ENCODE assay signal across 8 cellular contexts in the genomic region with DNA sequence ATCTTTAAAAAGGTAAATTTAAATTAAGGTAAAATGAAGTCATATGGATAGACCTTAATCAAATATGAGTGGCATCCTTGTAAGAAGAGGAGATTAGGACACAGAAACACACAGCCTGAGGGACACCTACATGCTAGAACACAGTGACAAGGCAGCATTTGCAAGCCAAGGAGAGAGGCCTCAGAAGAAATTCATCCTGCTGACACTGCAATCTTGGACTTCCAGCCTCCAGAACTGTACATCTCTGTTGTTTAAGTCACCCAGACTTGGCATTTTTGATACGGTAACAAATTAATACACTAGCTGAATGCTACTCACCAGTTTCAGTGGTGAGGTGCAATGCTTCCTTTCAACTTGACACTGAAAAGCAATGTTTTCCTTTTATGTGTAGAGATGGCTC.
"Had no signal": no experiment of that assay in that cellular context is flagged by ENCODE, and none has a peak within 500 bp of the region (broad histone marks: within the 10 kb centered on the region; RNA-seq: fewer than 3 reads in every experiment).

No MANE protein-coding gene starts in this region.

- DNase-seq: H9, HCEC 1CT, KG1 had no signal

- FAIRE-seq: H1, H54, HTR-8/SVneo, K562 had no signal

- H2AFZ ChIP-seq: GM23338 had no signal

- H3K4me3 ChIP-seq: GM23338, K562 had no signal

- H3K4me2 ChIP-seq: GM23338 had no signal

- ATAC-seq: GM23338, K562 had no signal
